In genomic region chr7:67484244-67484751, GRCh38 we compare ENCODE assay signal across 9 cellular contexts.
DNase-seq lines count a peak whose midpoint lies in the region; ATAC-seq and TF ChIP-seq lines count a peak whose summit lies in the region.
"Had no signal": no experiment of that assay in that cellular context is flagged by ENCODE, and none has a peak within 500 bp of the region (broad histone marks: within the 10 kb centered on the region; RNA-seq: fewer than 3 reads in every experiment).

No MANE protein-coding gene starts in this region.

- H3K27ac ChIP-seq in upper lobe of right lung = no peak overlapping the region

- no peaks in the 10 kb centered on the region for H3K27me3 ChIP-seq in upper lobe of right lung

- ATAC-seq in upper lobe of right lung (peak; percentile 66), HG02852 (IDR thresholded peaks at IDR 0.05; ENCODE audit: unreplicated experiment) (no peak)
- ATAC-seq: mucosa of descending colon had no signal

- peaks cover 4% of the 10 kb centered on the region for H3K27me3 Mint-ChIP-seq in endothelial cell (ENCODE audit: unreplicated experiment)

- no peak overlapping the region for H3K27ac Mint-ChIP-seq in endothelial cell (ENCODE audit: unreplicated experiment)

- TF ChIP-seq CTCF in endothelial cell (IDR thresholded peaks at IDR 0.05; ENCODE audit: unreplicated experiment) = peak; percentile 43
- peak; percentile 71 for TF ChIP-seq CTCF in upper lobe of right lung (IDR thresholded peaks at IDR 0.05)

- intact Hi-C loops in upper lobe of right lung (cut with DNase I) = no loop called here

- no peaks in the 10 kb centered on the region for H3K4me1 ChIP-seq in upper lobe of right lung

- H3K4me3 ChIP-seq in upper lobe of right lung = no peak overlapping the region
- H3K4me3 ChIP-seq: mucosa of descending colon had no signal

- H3K4me1 Mint-ChIP-seq in endothelial cell (ENCODE audit: unreplicated experiment) = no peaks in the 10 kb centered on the region

- H3K9me3 Mint-ChIP-seq in endothelial cell (ENCODE audit: unreplicated experiment) = peaks cover 23% of the 10 kb centered on the region

- no peaks in the 10 kb centered on the region for H3K9me3 ChIP-seq in upper lobe of right lung
- H3K9me3 ChIP-seq: mucosa of descending colon had no signal

- no peak overlapping the region for H3K4me3 Mint-ChIP-seq in endothelial cell (ENCODE audit: unreplicated experiment)

- H3K36me3 Mint-ChIP-seq in endothelial cell (ENCODE audit: low read depth, unreplicated experiment) = peaks cover 7% of the 10 kb centered on the region

- no peaks in the 10 kb centered on the region for H3K36me3 ChIP-seq in upper lobe of right lung

- peak; percentile 11 for DNase-seq in stimulated activated CD4-positive, alpha-beta T cell treated with anti-CD3 and anti-CD28 coated beads, Interleukin-1b, Interleukin-23, amount 100 ng/mL, for 48 hours
- no peak for DNase-seq in stimulated activated CD4-positive, alpha-beta T cell treated with anti-CD3 and anti-CD28 coated beads, Interleukin-4, amount 100 ng/mL, for 4 hours
- DNase-seq in MV-4-11 (lab: John Stamatoyannopoulos, UW) = peak; percentile 56
- DNase-seq in SK-N-DZ (ENCODE audit: low spot score) = peak; percentile 83
- DNase-seq in endothelial cell (ENCODE audit: low spot score) = peak; percentile 44
- peak; percentile 77 for DNase-seq in medulla oblongata (ENCODE audit: extremely low spot score)
- no peak for DNase-seq in upper lobe of right lung

Comparison
In these comparisons a context has a peak if more than half of its experiments do, and no peak if none do; other contexts are left out.
1. DNase-seq: peak in stimulated activated CD4-positive, alpha-beta T cell treated with anti-CD3 and anti-CD28 coated beads, Interleukin-1b, Interleukin-23, amount 100 ng/mL, for 48 hours (single experiment), MV-4-11 (single experiment), SK-N-DZ (single experiment), endothelial cell (single experiment) and medulla oblongata (single experiment); none in stimulated activated CD4-positive, alpha-beta T cell treated with anti-CD3 and anti-CD28 coated beads, Interleukin-4, amount 100 ng/mL, for 4 hours (0 of 2) and upper lobe of right lung (single experiment).